27 cellular contexts compared by ENCODE assay signal in genomic region chr7:158658475-158658874, GRCh38.
"Had no signal": no experiment of that assay in that cellular context is flagged by ENCODE, and none has a peak within 500 bp of the region (broad histone marks: within the 10 kb centered on the region; RNA-seq: fewer than 3 reads in every experiment).

No MANE protein-coding gene starts in this region.

- H3K9me3 Mint-ChIP-seq: activated CD8-positive, alpha-beta T cell treated with anti-CD3 and anti-CD28 coated beads for 36 hours; activated T-cell treated with anti-CD3 and anti-CD28 coated beads, Interleukin-2, amount 50 U/mL, for 4 hours; immature natural killer cell; nephron progenitor cell had no signal

- DNase-seq: activated CD4-positive, alpha-beta T cell treated with anti-CD3 and anti-CD28 coated beads, Interleukin-2, amount 50 U/mL, for 1 hour; activated CD4-positive, CD25-positive, alpha-beta regulatory T cell treated with anti-CD3 and anti-CD28 coated beads, Interleukin-2, amount 50 U/mL, for 72 hours; activated CD8-positive, alpha-beta T cell treated with anti-CD3 and anti-CD28 coated beads for 36 hours; activated naive CD4-positive, alpha-beta T cell treated with Interleukin-2 at 50 U/mL for 16 hours; activated T-cell treated with anti-CD3 and anti-CD28 coated beads, Interleukin-2, amount 50 U/mL, for 4 hours; anterior cingulate cortex; dermis blood vessel endothelial cell; effector CD8-positive, alpha-beta T cell; erythroblast; gastrocnemius medialis; hippocampal formation; immature natural killer cell; kidney; left colon; mammary epithelial cell; nephron progenitor cell; occipital lobe; stimulated activated CD4-positive, alpha-beta T cell treated with anti-CD3 and anti-CD28 coated beads, Interleukin-1b, Interleukin-23, amount 100 ng/mL, for 48 hours; stimulated activated naive CD4-positive, alpha-beta T cell; T-helper 1 cell; tibial artery; upper lobe of right lung had no signal

- H3K9ac ChIP-seq: parathyroid adenoma had no signal

- H3K79me2 ChIP-seq: parathyroid adenoma had no signal

- H3K27ac ChIP-seq: gastrocnemius medialis, parathyroid adenoma, right atrium auricular region, suprapubic skin, tibial artery, upper lobe of right lung had no signal

- H3K27ac Mint-ChIP-seq: activated CD8-positive, alpha-beta T cell treated with anti-CD3 and anti-CD28 coated beads for 36 hours; activated naive CD8-positive, alpha-beta T cell; immature natural killer cell; nephron progenitor cell had no signal

- H3K27me3 Mint-ChIP-seq: activated CD8-positive, alpha-beta T cell treated with anti-CD3 and anti-CD28 coated beads for 36 hours; activated naive CD8-positive, alpha-beta T cell had no signal

- H3K4me1 ChIP-seq: gastrocnemius medialis, parathyroid adenoma, right atrium auricular region, suprapubic skin, tibial artery, upper lobe of right lung had no signal

- H3K9me3 ChIP-seq: gastrocnemius medialis, right atrium auricular region, suprapubic skin, tibial artery, upper lobe of right lung had no signal

- H3K4me3 ChIP-seq: gastrocnemius medialis, right atrium auricular region, smooth muscle cell, suprapubic skin, tibial artery, upper lobe of right lung had no signal

- ATAC-seq: activated CD8-positive, alpha-beta T cell treated with anti-CD3 and anti-CD28 coated beads for 36 hours; activated T-cell treated with anti-CD3 and anti-CD28 coated beads, Interleukin-2, amount 50 U/mL, for 4 hours; gastrocnemius medialis; left colon; upper lobe of right lung had no signal

- H3K4me3 Mint-ChIP-seq: activated CD8-positive, alpha-beta T cell treated with anti-CD3 and anti-CD28 coated beads for 36 hours; activated naive CD8-positive, alpha-beta T cell; activated T-cell treated with anti-CD3 and anti-CD28 coated beads, Interleukin-2, amount 50 U/mL, for 4 hours; immature natural killer cell; nephron progenitor cell had no signal

- H3K4me2 ChIP-seq: smooth muscle cell had no signal

- H3K27me3 ChIP-seq: gastrocnemius medialis, right atrium auricular region, suprapubic skin, tibial artery, upper lobe of right lung had no signal

- H2AFZ ChIP-seq: parathyroid adenoma had no signal
